1 cellular context compared by ENCODE assay signal in genomic region chr7:152601305-152601798, GRCh38.
TF ChIP-seq lines count a peak whose summit lies in the region.

No MANE protein-coding gene starts in this region.

TF ChIP-seq in SK-N-SH treated with all-trans-retinoic acid at 6 μM for 48 hours, 23 proteins besides CTCF, POLR2A, EP300 and RAD21 (continued from another document):
- TF ChIP-seq PATZ1 (CRISPR knock-in tag; IDR thresholded peaks at IDR 0.05; ENCODE audit: borderline replicate concordance), result no peak
TF ChIP-seq in SK-N-SH treated with all-trans-retinoic acid at 6 μM for 48 hours: peak in this region for 0.
